Comparison of ENCODE assay signal across 10 cellular contexts in the genomic region with DNA sequence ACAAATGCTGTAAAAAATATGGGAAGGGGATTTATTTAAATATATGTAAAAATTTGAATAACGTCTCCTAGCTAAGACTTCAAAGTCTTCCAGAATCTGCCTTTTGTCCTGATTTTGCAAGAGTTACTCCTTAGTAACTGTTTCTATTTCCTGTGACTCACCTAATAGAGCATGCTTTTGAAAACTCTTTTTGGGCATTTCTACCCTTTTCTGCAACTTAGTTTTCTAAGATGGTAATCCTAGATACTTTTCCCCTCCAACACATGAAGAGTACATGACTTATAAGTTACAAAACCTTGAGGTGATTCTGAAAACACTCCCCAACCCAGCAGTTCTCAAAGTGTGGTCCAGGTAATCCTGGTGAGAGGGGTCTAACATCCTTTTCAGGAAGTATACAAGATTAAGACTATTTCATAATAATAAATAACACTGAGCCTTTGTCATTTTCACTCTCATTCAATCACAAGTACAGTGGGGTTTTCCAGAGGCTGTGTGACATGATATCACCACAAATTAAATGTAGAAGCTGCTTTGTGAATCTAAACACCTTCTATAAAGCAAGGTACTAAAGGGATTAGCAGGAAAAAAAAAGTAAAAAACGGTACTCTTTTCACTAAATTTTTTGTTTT. TPM values are rescaled to one million over a fixed set of nuclear protein-coding genes. Genes with fewer than 3 reads are reported as not detected.
DNase-seq lines count a peak whose midpoint lies in the region; ATAC-seq, FAIRE-seq and TF ChIP-seq lines count a peak whose summit lies in the region.
"Had no signal": no experiment of that assay in that cellular context is flagged by ENCODE, and none has a peak within 500 bp of the region (broad histone marks: within the 10 kb centered on the region; RNA-seq: fewer than 3 reads in every experiment).

No MANE protein-coding gene starts in this region.

- FAIRE-seq in astrocyte (lab: Jason Lieb, UNC) (no peak), HepG2 (lab: Jason Lieb, UNC) (no peak)

- TF ChIP-seq POLR2A in IMR-90 (IDR thresholded peaks at IDR 0.05; ENCODE audit: low read depth, low read length) (no peak), HepG2 (IDR thresholded peaks at IDR 0.05; ENCODE audit: insufficient read depth in 1 of 2, low read depth in 2 of 2, low read length in 2 of 2) (no peak)

- no peak overlapping the region for H4K5ac ChIP-seq in IMR-90 (ENCODE audit: low read depth, low read length)

- H2AK9ac ChIP-seq in IMR-90 (replicated peaks; ENCODE audit: low read depth, low read length, poor library complexity), result no peak overlapping the region

- POLR2A ChIA-PET in CD8-positive, alpha-beta T cell (lab: Charles Lee), result no interaction called here
- POLR2A ChIA-PET in IMR-90 (lab: Charles Lee; ENCODE audit: unreplicated experiment), result no interaction called here
- POLR2A ChIA-PET in HepG2 (lab: Yijun Ruan, JAX), result no interaction called here

- peaks cover 4% of the 10 kb centered on the region for H3K4me1 ChIP-seq in CD8-positive, alpha-beta T cell (ENCODE audit: insufficient read depth, low read length)
- H3K4me1 ChIP-seq in IMR-90 (ENCODE audit: control insufficient read depth, insufficient read depth, low read length), result no peaks in the 10 kb centered on the region
- peaks cover 11% of the 10 kb centered on the region for H3K4me1 ChIP-seq in astrocyte (ENCODE audit: insufficient read depth, low read length)
- H3K4me1 ChIP-seq in mesodermal cell (ENCODE audit: control insufficient read depth, insufficient read depth, low read length, poor library complexity, severe bottlenecking), result peaks cover 7% of the 10 kb centered on the region
- H3K4me1 ChIP-seq in HepG2 (ENCODE audit: insufficient read depth, low read length), result no peaks in the 10 kb centered on the region
- H3K4me1 ChIP-seq: parathyroid adenoma had no signal

- H3K14ac ChIP-seq in IMR-90 (replicated peaks; ENCODE audit: low read depth, low read length), result peak overlapping the region; percentile 95

- WGBS in IMR-90 (ENCODE audit: extremely low coverage in 2 of 2, insufficient read length in 1 of 2), 2 experiments, result no CpG with 5 or more reads among the region's 2 CpGs
- 100% methylated on average over 1 of the region's 2 CpGs; no CpG with 5 or more reads in 1 of the 2 experiments for WGBS in mesodermal cell (ENCODE audit: insufficient coverage in 2 of 2), 2 experiments
- 94% methylated on average over 2 of the region's 2 CpGs for WGBS in HepG2 (ENCODE audit: low lambda C conversion rate)

- H4K91ac ChIP-seq in IMR-90 (ENCODE audit: insufficient read depth, low read depth, low read length), result no peak overlapping the region

- H3K4me1 Mint-ChIP-seq in CD8-positive, alpha-beta T cell (ENCODE audit: low read depth), result peaks cover 37% of the 10 kb centered on the region
- peaks cover 12% of the 10 kb centered on the region for H3K4me1 Mint-ChIP-seq in astrocyte (ENCODE audit: low read depth, unreplicated experiment)

- CTCF ChIA-PET in CD8-positive, alpha-beta T cell (lab: Charles Lee), result no interaction called here
- CTCF ChIA-PET in IMR-90 (lab: Yijun Ruan, JAX) (no interaction called here), HepG2 (lab: Yijun Ruan, JAX; ENCODE audit: low intra/inter-chr PET ratio, low total read pairs) (no interaction called here)

- peak overlapping the region; percentile 93 for H3K23ac ChIP-seq in IMR-90 (ENCODE audit: low read depth, low read length)

- H2AFZ ChIP-seq in IMR-90 (replicated peaks; ENCODE audit: low read length, poor library complexity) (no peak overlapping the region), astrocyte (ENCODE audit: low read depth, low read length) (no peak overlapping the region), HepG2 (ENCODE audit: low read length) (no peak overlapping the region)
- H2AFZ ChIP-seq: parathyroid adenoma had no signal

- TF ChIP-seq RAD21 in IMR-90 (IDR thresholded peaks at IDR 0.05; ENCODE audit: low read length), result no peak
- TF ChIP-seq RAD21 in HepG2 (CRISPR knock-in tag; IDR thresholded peaks at IDR 0.05), result no peak

- intact Hi-C loops in CD8-positive, alpha-beta T cell (cut with DNase I, micrococcal nuclease), result no loop called here
- intact Hi-C loops in IMR-90 (cut with micrococcal nuclease), result no loop called here
- intact Hi-C loops in HepG2 (cut with micrococcal nuclease; ENCODE audit: unreplicated experiment), result no loop called here

- no peaks in the 10 kb centered on the region for H3K27me3 ChIP-seq in CD8-positive, alpha-beta T cell (ENCODE audit: insufficient read depth, low read length)
- H3K27me3 ChIP-seq in IMR-90 (ENCODE audit: control insufficient read depth, insufficient read depth, low read length) (no peaks in the 10 kb centered on the region), astrocyte (ENCODE audit: insufficient read depth, low read length) (no peaks in the 10 kb centered on the region), HepG2 (ENCODE audit: control insufficient read depth in 1 of 2, insufficient read depth in 2 of 2, low read length in 2 of 2) (no peaks in the 10 kb centered on the region)

- no peaks in the 10 kb centered on the region for H3K9me1 ChIP-seq in IMR-90 (ENCODE audit: insufficient read depth, low read length)

- peak overlapping the region in 1 of 2 experiments; percentile 96; a peak in 3 of 4 replicates for H4K8ac ChIP-seq in IMR-90 (ENCODE audit: low read depth in 2 of 2, low read length in 2 of 2)

- peaks cover 64% of the 10 kb centered on the region for H3K36me3 Mint-ChIP-seq in CD8-positive, alpha-beta T cell
- H3K36me3 Mint-ChIP-seq in astrocyte (ENCODE audit: low read depth, unreplicated experiment), result no peaks in the 10 kb centered on the region

- in situ Hi-C loops in IMR-90 (cut with MboI; ENCODE audit: low sequenced_read_pairs), result no loop called here
- in situ Hi-C loops in HepG2 (cut with HindIII; ENCODE audit: extremely low pct_ligation_motif_present, low pct_unique_long_range_greater_than_20kb), result no loop called here

- H2BK5ac ChIP-seq in IMR-90 (ENCODE audit: low read depth, low read length, poor library complexity, severe bottlenecking), result peak overlapping the region; percentile 92

- H4K20me1 ChIP-seq in IMR-90 (ENCODE audit: insufficient read depth, low read length), result no peaks in the 10 kb centered on the region
- no peaks in the 10 kb centered on the region for H4K20me1 ChIP-seq in astrocyte (ENCODE audit: insufficient read depth, low read length)
- no peaks in the 10 kb centered on the region for H4K20me1 ChIP-seq in HepG2 (ENCODE audit: insufficient read depth, low read length)

- H3K27ac Mint-ChIP-seq in CD8-positive, alpha-beta T cell, result peak overlapping the region; percentile 64
- peak overlapping the region; percentile 90 for H3K27ac Mint-ChIP-seq in astrocyte (ENCODE audit: unreplicated experiment)

- peak overlapping the region; percentile 91; the same call in 1 of the 2 replicates for H2BK20ac ChIP-seq in IMR-90 (ENCODE audit: low read depth, low read length)

- BruUV-seq in IMR-90 (replicated peaks; lab: Mats Ljungman, UMichigan) (no TSS peak), HepG2 (replicated peaks; lab: Mats Ljungman, UMichigan) (no TSS peak)

- DNase-seq in CD8-positive, alpha-beta T cell, result no peak
- peak; percentile 80 for DNase-seq in IMR-90
- DNase-seq in astrocyte (ENCODE audit: low read depth), result peak; percentile 62
- DNase-seq in NCI-H2081 (lab: John Stamatoyannopoulos, UW), result no peak
- no peak for DNase-seq in stimulated activated CD4-positive, alpha-beta T cell treated with anti-CD3 and anti-CD28 coated beads, Interleukin-15, amount 100 ng/mL, for 24 hours
- no peak for DNase-seq in DMS153 treated with DMSO at 0.1 percent for 48 hours (lab: John Stamatoyannopoulos, UW; ENCODE audit: unreplicated experiment)
- no peak for DNase-seq in HepG2 (ENCODE audit: low spot score)
- DNase-seq: activated CD4-positive, CD25-positive, alpha-beta regulatory T cell had no signal

- H3K9me3 Mint-ChIP-seq in CD8-positive, alpha-beta T cell, result no peaks in the 10 kb centered on the region
- H3K9me3 Mint-ChIP-seq in astrocyte (ENCODE audit: unreplicated experiment), result no peaks in the 10 kb centered on the region

- no peaks in the 10 kb centered on the region for H3K27me3 Mint-ChIP-seq in CD8-positive, alpha-beta T cell (ENCODE audit: low read depth)
- H3K27me3 Mint-ChIP-seq in astrocyte (ENCODE audit: low read depth, unreplicated experiment), result no peaks in the 10 kb centered on the region

- no peak for ATAC-seq in CD8-positive, alpha-beta T cell
- ATAC-seq in IMR-90 (ENCODE audit: low read depth) (peak; percentile 68), HepG2 (no peak)

- H3K79me2 ChIP-seq in astrocyte (ENCODE audit: insufficient read depth, low read length) (peaks cover 8% of the 10 kb centered on the region), HepG2 (ENCODE audit: insufficient read depth, low read length) (no peaks in the 10 kb centered on the region)

- dilution Hi-C loops in IMR-90 (cut with HindIII; ENCODE audit: low sequenced_read_pairs, unreplicated experiment), result no loop called here

- TF ChIP-seq CTCF in CD8-positive, alpha-beta T cell (IDR thresholded peaks at IDR 0.05), result no peak
- TF ChIP-seq CTCF in IMR-90 (conservative IDR thresholded peaks at IDR 0.05; ENCODE audit: low read depth, low read length) (no peak), astrocyte (IDR thresholded peaks at IDR 0.05; ENCODE audit: insufficient read depth, low read depth, low read length) (no peak), HepG2 (CRISPR knock-in tag; IDR thresholded peaks at IDR 0.05) (no peak)

- H2AK5ac ChIP-seq in IMR-90 (ENCODE audit: low read depth, low read length), result no peak overlapping the region

- H3K4me3 Mint-ChIP-seq in CD8-positive, alpha-beta T cell, result no peak overlapping the region
- H3K4me3 Mint-ChIP-seq in astrocyte (ENCODE audit: unreplicated experiment), result no peak overlapping the region

- H3K36me3 ChIP-seq in CD8-positive, alpha-beta T cell (ENCODE audit: insufficient read depth, low read length), result peaks cover 14% of the 10 kb centered on the region
- H3K36me3 ChIP-seq in IMR-90 (ENCODE audit: control insufficient read depth, insufficient read depth, low read length) (peaks cover 2% of the 10 kb centered on the region), astrocyte (ENCODE audit: insufficient read depth, low read length) (peaks cover 13% of the 10 kb centered on the region), mesodermal cell (ENCODE audit: control insufficient read depth, insufficient read depth, low read length) (peaks cover 21% of the 10 kb centered on the region), HepG2 (replicated peaks in 1 of 2; ENCODE audit: control insufficient read depth in 1 of 2, insufficient read depth in 2 of 2, low read length in 2 of 2) (peaks cover 6 to 51% of the 10 kb centered on the region in 2 experiments; a peak in 4 of 5 replicates)

- H3K9ac ChIP-seq in IMR-90 (ENCODE audit: low read depth, low read length) (no peak overlapping the region), astrocyte (ENCODE audit: low read length) (peak overlapping the region; percentile 57), HepG2 (ENCODE audit: insufficient read depth, low read depth, low read length) (no peak overlapping the region)
- H3K9ac ChIP-seq: parathyroid adenoma had no signal

- TF ChIP-seq EP300 in HepG2 (IDR thresholded peaks at IDR 0.05; ENCODE audit: low read depth in 2 of 2, low read length in 2 of 2), result no peak
- no peak for TF ChIP-seq EP300 in HepG2 (CRISPR knock-in tag; IDR thresholded peaks at IDR 0.05; ENCODE audit: borderline replicate concordance)

- no peak overlapping the region for H3K4me3 ChIP-seq in CD8-positive, alpha-beta T cell (ENCODE audit: low read depth, low read length)
- H3K4me3 ChIP-seq in IMR-90 (ENCODE audit: insufficient read depth, low read depth, low read length), result no peak overlapping the region
- no peak overlapping the region for H3K4me3 ChIP-seq in astrocyte (ENCODE audit: insufficient read depth, low read depth, low read length)
- H3K4me3 ChIP-seq in mesodermal cell (ENCODE audit: extremely low read depth, insufficient read depth, low read length, poor library complexity, severe bottlenecking), result no peak overlapping the region
- no peak overlapping the region for H3K4me3 ChIP-seq in HepG2 (replicated peaks in 1 of 3; ENCODE audit: insufficient read depth in 1 of 3, low read depth in 2 of 3, low read length in 3 of 3)

- H3K4me2 ChIP-seq in IMR-90 (ENCODE audit: low read depth, low read length), result peak overlapping the region; percentile 62; the same call in 1 of the 2 replicates
- H3K4me2 ChIP-seq in astrocyte (ENCODE audit: low read length), result peak overlapping the region; percentile 62
- no peak overlapping the region for H3K4me2 ChIP-seq in HepG2 (ENCODE audit: low read depth, low read length)

- H3K18ac ChIP-seq in IMR-90 (ENCODE audit: low read depth, low read length), result no peak overlapping the region

- peak overlapping the region; percentile 84; the same call in 1 of the 2 replicates for H3K4ac ChIP-seq in IMR-90 (ENCODE audit: low read depth, low read length)

- no peaks in the 10 kb centered on the region for H3K9me3 ChIP-seq in CD8-positive, alpha-beta T cell (ENCODE audit: low read length)
- no peaks in the 10 kb centered on the region for H3K9me3 ChIP-seq in IMR-90 (ENCODE audit: control insufficient read depth, insufficient read depth, low read length)
- H3K9me3 ChIP-seq in astrocyte (ENCODE audit: insufficient read depth, low read depth, low read length), result no peaks in the 10 kb centered on the region
- no peaks in the 10 kb centered on the region for H3K9me3 ChIP-seq in mesodermal cell (ENCODE audit: control insufficient read depth, low read length)
- no peaks in the 10 kb centered on the region for H3K9me3 ChIP-seq in HepG2 (ENCODE audit: low read length)

- H2BK15ac ChIP-seq in IMR-90 (ENCODE audit: low read depth, low read length), result peak overlapping the region; percentile 69; the same call in 1 of the 3 replicates

- peak overlapping the region; percentile 40; the same call in 1 of the 2 replicates for H3K56ac ChIP-seq in IMR-90 (ENCODE audit: extremely low read depth, insufficient read depth, low read length)

- H3K79me1 ChIP-seq in IMR-90 (ENCODE audit: low read depth in 1 of 2, low read length in 2 of 2), result peaks cover 11 to 26% of the 10 kb centered on the region in 2 experiments

- H3K27ac ChIP-seq in CD8-positive, alpha-beta T cell (ENCODE audit: low read depth, low read length), result no peak overlapping the region
- H3K27ac ChIP-seq in IMR-90 (ENCODE audit: insufficient read depth, low read length) (peak overlapping the region; percentile 21; the same call in 1 of the 2 replicates), astrocyte (ENCODE audit: low read depth, low read length) (peak overlapping the region; percentile 79), mesodermal cell (ENCODE audit: low read depth, low read length, severe bottlenecking) (peak overlapping the region; percentile 11), HepG2 (ENCODE audit: extremely low read length, insufficient read depth, low read length) (no peak overlapping the region)
- H3K27ac ChIP-seq: parathyroid adenoma had no signal

- peak overlapping the region; percentile 76; the same call in 1 of the 2 replicates for H2BK120ac ChIP-seq in IMR-90 (ENCODE audit: low read depth, low read length)

RNA-seq across cellular contexts. Expression of a gene that starts 31.9 kb away (rescaled TPM):
- total RNA-seq in CD8-positive, alpha-beta T cell, result 10 to 100 TPM; 39.0 to 43.9 TPM
- total RNA-seq in IMR-90 (2012; rRNA removed) (23.7 and 44.7 TPM in 2 replicates), astrocyte (33.6 and 38.2 TPM in 2 replicates), HepG2 (2016; rRNA removed; fragmentation: Illumina TruSeq; extraction: Trizol) (53.0 and 86.9 TPM in 2 replicates)
- polyA plus RNA-seq in IMR-90 (2012; rRNA removed) (8.9 and 11.9 TPM in 2 replicates), HepG2 (2011; rRNA removed) (19.7 and 24.2 TPM in 2 replicates)
- 4.5 and 12.3 TPM in 2 replicates for polyA plus RNA-seq in IMR-90 (2012; cell fraction: cytosol; rRNA removed)
- polyA plus RNA-seq in IMR-90 (2012; cell fraction: nucleus; rRNA removed; ENCODE audit: low replicate concordance), result 6.6 and 15.3 TPM in 2 replicates
- 36.8 TPM for polyA plus RNA-seq in mesodermal cell (2013, experiment 1 of 2)
- 42.7 TPM for polyA plus RNA-seq in mesodermal cell (2013, experiment 2 of 2)
- total RNA-seq in HepG2 (2016; cell fraction: cytosol; rRNA removed; fragmentation: Illumina TruSeq; extraction: Trizol; ENCODE audit: low read depth), result 12.4 and 12.9 TPM in 2 replicates
- 57.4 and 87.6 TPM in 2 replicates for total RNA-seq in HepG2 (2016; cell fraction: insoluble cytoplasmic fraction; rRNA removed; fragmentation: Illumina TruSeq; extraction: Trizol)
- 45.1 and 51.2 TPM in 2 replicates for total RNA-seq in HepG2 (2016; cell fraction: membrane; rRNA removed; fragmentation: Illumina TruSeq; extraction: Trizol)
- total RNA-seq in HepG2 (2016; cell fraction: nucleus; rRNA removed; fragmentation: Illumina TruSeq; extraction: Trizol), result 54.9 and 55.2 TPM in 2 replicates
- 10.7 and 16.7 TPM in 2 replicates for polyA plus RNA-seq in HepG2 (2011; cell fraction: cytosol; rRNA removed)
- polyA plus RNA-seq in HepG2 (2011; cell fraction: nucleus; rRNA removed), result 15.5 and 16.0 TPM in 2 replicates
- polyA plus RNA-seq in HepG2 (2012), result 39.2 and 55.6 TPM in 2 replicates
- polyA plus RNA-seq in HepG2 (2016; cell fraction: cytosol; fragmentation: Illumina TruSeq; extraction: Trizol; ENCODE audit: low read depth), result 8.4 and 8.9 TPM in 2 replicates
- 79.6 and 83.1 TPM in 2 replicates for polyA plus RNA-seq in HepG2 (2016; cell fraction: insoluble cytoplasmic fraction; fragmentation: Illumina TruSeq; extraction: Trizol; ENCODE audit: low read depth)
- polyA plus RNA-seq in HepG2 (2016; cell fraction: membrane; fragmentation: Illumina TruSeq; extraction: Trizol; ENCODE audit: low read depth), result 30.6 and 33.4 TPM in 2 replicates
- polyA plus RNA-seq in HepG2 (2016; cell fraction: nucleus; fragmentation: Illumina TruSeq; extraction: Trizol; ENCODE audit: insufficient read depth, low read depth), result 61.4 and 65.8 TPM in 2 replicates
- 13.3 and 14.5 TPM in 2 replicates for polyA minus RNA-seq in HepG2 (2011; rRNA and poly(A)+ RNA removed; ENCODE audit: low replicate concordance)
- 46.6 and 52.8 TPM in 2 replicates for polyA minus RNA-seq in HepG2 (2011; cell fraction: cytosol; rRNA and poly(A)+ RNA removed)
- 87.9 and 91.3 TPM in 2 replicates for polyA minus RNA-seq in HepG2 (2011; cell fraction: nucleus; rRNA and poly(A)+ RNA removed)

Comparison
In these comparisons a context has a peak if more than half of its experiments do, and no peak if none do; other contexts are left out.
1. DNase-seq: peak in IMR-90 (single experiment) and astrocyte (single experiment); none in CD8-positive, alpha-beta T cell (0 of 7), NCI-H2081 (0 of 2), stimulated activated CD4-positive, alpha-beta T cell treated with anti-CD3 and anti-CD28 coated beads, Interleukin-15, amount 100 ng/mL, for 24 hours (single experiment), DMS153 treated with DMSO at 0.1 percent for 48 hours (single experiment) and HepG2 (single experiment).
2. H3K27ac ChIP-seq: peak in IMR-90 (single experiment), astrocyte (single experiment) and mesodermal cell (single experiment); none in CD8-positive, alpha-beta T cell (single experiment) and HepG2 (single experiment).